In genomic region chr12:53208877-53209463, GRCh38 we compare ENCODE assay signal across 8 cellular contexts. TPM values are rescaled to one million over a fixed set of nuclear protein-coding genes. Genes with fewer than 3 reads are reported as not detected.
DNase-seq lines count a peak whose midpoint lies in the region; ATAC-seq and TF ChIP-seq lines count a peak whose summit lies in the region.

No MANE protein-coding gene starts in this region.

- ATAC-seq in GM21576 (IDR thresholded peaks at IDR 0.05; ENCODE audit: unreplicated experiment): peak; percentile 37
- ATAC-seq in memory B cell (ENCODE audit: low read depth): peak; percentile 59

- H3K4me1 ChIP-seq in Peyer's patch: peaks cover 0 to 34% (median 22%) of the 10 kb centered on the region in 4 donors

- H3K27ac Mint-ChIP-seq in memory B cell (peak overlapping the region; percentile 92), chondrocyte (ENCODE audit: unreplicated experiment) (no peak overlapping the region)

- no peaks in the 10 kb centered on the region for H3K27me3 Mint-ChIP-seq in memory B cell
- H3K27me3 Mint-ChIP-seq in chondrocyte (ENCODE audit: low read depth): no peaks in the 10 kb centered on the region

- peaks cover 0 to 18% (median 0%) of the 10 kb centered on the region in 3 donors for H3K36me3 ChIP-seq in Peyer's patch

- no peaks in the 10 kb centered on the region for H3K27me3 ChIP-seq in Peyer's patch

- no peaks in the 10 kb centered on the region for H3K9me3 ChIP-seq in Peyer's patch

- TF ChIP-seq POLR2A in Peyer's patch (IDR thresholded peaks at IDR 0.05) (no peak), lower leg skin (IDR thresholded peaks at IDR 0.05) (no peak)

- H3K4me3 Mint-ChIP-seq in memory B cell (peak overlapping the region; percentile 97), chondrocyte (ENCODE audit: unreplicated experiment) (no peak overlapping the region)

- H3K4me3 ChIP-seq in Peyer's patch (peak overlapping the region in 3 of 4 donors; percentile 14 to 33 (median 15)), lower leg skin (ENCODE audit: low read depth, poor library complexity, severe bottlenecking) (no peak overlapping the region)

- TF ChIP-seq CTCF in GM10266 (IDR thresholded peaks at IDR 0.05; ENCODE audit: control insufficient read depth, insufficient read depth, low read depth, missing control alignments) (no peak), Peyer's patch (IDR thresholded peaks at IDR 0.05) (no peak), lower leg skin (IDR thresholded peaks at IDR 0.05) (no peak), chondrocyte (IDR thresholded peaks at IDR 0.05) (no peak)

- H3K27ac ChIP-seq in Peyer's patch: peak overlapping the region; percentile 36 to 86 (median 64)

- DNase-seq in GM10266 (ENCODE audit: extremely low spot score) (peak; percentile 72), Peyer's patch (peak; percentile 26 to 72 (median 72)), memory B cell (ENCODE audit: low spot score in 2 of 2) (no peak), lower leg skin (ENCODE audit: low spot score in 2 of 2) (no peak), T-helper 9 cell (no peak), NCI-H82 treated with DMSO at 0.1 percent for 48 hours (lab: John Stamatoyannopoulos, UW; ENCODE audit: unreplicated experiment) (no peak), chondrocyte (ENCODE audit: low spot score) (no peak)

- no peaks in the 10 kb centered on the region for H3K9me3 Mint-ChIP-seq in memory B cell
- no peaks in the 10 kb centered on the region for H3K9me3 Mint-ChIP-seq in chondrocyte (ENCODE audit: low read depth)

- H3K36me3 Mint-ChIP-seq in memory B cell: peaks cover 13% of the 10 kb centered on the region
- H3K36me3 Mint-ChIP-seq in chondrocyte (ENCODE audit: low read depth): peaks cover 9% of the 10 kb centered on the region

- intact Hi-C loops in lower leg skin (cut with DNase I; ENCODE audit: low total_unique reads): no loop called here

- peaks cover 39% of the 10 kb centered on the region for H3K4me1 Mint-ChIP-seq in memory B cell
- peaks cover 17% of the 10 kb centered on the region for H3K4me1 Mint-ChIP-seq in chondrocyte (ENCODE audit: low read depth)

- 58 to 65% methylated on average over 7 of the region's 7 CpGs for WGBS in lower leg skin, 2 donors

RNA-seq across cellular contexts. Expression of gene ITGB7, which starts 1.9 kb away (rescaled TPM):
- 10 to 100 TPM in 1 of 4 donors, 1 to 10 TPM in 3; 3.8 to 66.0 (median 4.4) TPM for total RNA-seq in Peyer's patch
- 10 to 100 TPM in 1 of 4 donors, 1 to 10 TPM in 3; 6.5 to 13.2 (median 7.8) TPM for total RNA-seq in lower leg skin
- 0.37 to 0.46 TPM in 2 of 3 replicates, not detected in the other for total RNA-seq in chondrocyte

RNA-seq across cellular contexts. Expression of gene RARG, which starts 23.0 kb away (rescaled TPM):
- total RNA-seq in Peyer's patch (10 to 100 TPM in 1 of 4 donors, 1 to 10 TPM in 3; 1.9 to 10.7 (median 5.7) TPM), lower leg skin (100 to 1,000 TPM; 160 to 207 (median 199) TPM), chondrocyte (19.4 to 30.0 TPM (median 21.7 TPM) in 3 replicates)

RNA-seq across cellular contexts. Expression of gene CSAD, which starts 28.2 kb away (rescaled TPM):
- total RNA-seq in Peyer's patch (100 to 1,000 TPM in 2 of 4 donors, 10 to 100 TPM in 2; 36.1 to 154 (median 109) TPM), lower leg skin (10 to 100 TPM in 3 of 4 donors, 1 to 10 TPM in 1; 7.2 to 33.6 (median 19.2) TPM), chondrocyte (24.3 to 34.6 TPM (median 27.1 TPM) in 3 replicates)

RNA-seq across cellular contexts. Expression of gene ZNF740, which starts 28.4 kb away (rescaled TPM):
- total RNA-seq in Peyer's patch (10 to 100 TPM; 11.9 to 38.8 (median 23.1) TPM), lower leg skin (10 to 100 TPM in 1 of 4 donors, 1 to 10 TPM in 3; 6.1 to 12.1 (median 8.4) TPM), chondrocyte (27.3 to 36.7 TPM (median 28.0 TPM) in 3 replicates)

RNA-seq across cellular contexts. Expression of gene ESPL1, which starts 59.1 kb away (rescaled TPM):
- 100 to 1,000 TPM in 1 of 4 donors, 10 to 100 TPM in 3; 47.0 to 108 (median 87.0) TPM for total RNA-seq in Peyer's patch
- total RNA-seq in lower leg skin: 10 to 100 TPM in 1 of 4 donors, 1 to 10 TPM in 3; 4.7 to 13.6 (median 5.8) TPM
- total RNA-seq in chondrocyte: 4.0 to 5.5 TPM (median 4.8 TPM) in 3 replicates

Comparison
In these comparisons a context has a peak if more than half of its experiments do, and no peak if none do; other contexts are left out.
1. DNase-seq: peak in GM10266 (single experiment) and Peyer's patch (3 of 3); none in memory B cell (0 of 2), lower leg skin (0 of 2), T-helper 9 cell (single experiment), NCI-H82 treated with DMSO at 0.1 percent for 48 hours (single experiment) and chondrocyte (single experiment).